In genomic region chr13:72208112-72208645, GRCh38 we compare ENCODE assay signal across 16 cellular contexts.
"Had no signal": no experiment of that assay in that cellular context is flagged by ENCODE, and none has a peak within 500 bp of the region (broad histone marks: within the 10 kb centered on the region; RNA-seq: fewer than 3 reads in every experiment).

No MANE protein-coding gene starts in this region.

- H3K27ac ChIP-seq: lower lobe of right lung, neural progenitor cell, ovary, spleen, stomach, thoracic aorta had no signal

- H3K36me3 ChIP-seq: lower lobe of right lung, neural progenitor cell, ovary, spleen, stomach, thoracic aorta had no signal

- H3K27me3 ChIP-seq: neural progenitor cell, ovary, spleen, stomach had no signal

- H3K9me3 ChIP-seq: lower lobe of right lung, ovary, spleen, stomach, thoracic aorta had no signal

- H3K9ac ChIP-seq: neural progenitor cell had no signal

- H3K4me2 ChIP-seq: neural progenitor cell had no signal

- ATAC-seq: lower lobe of right lung, sciatic nerve had no signal

- H2AFZ ChIP-seq: neural progenitor cell had no signal

- DNase-seq: activated CD4-positive, alpha-beta memory T cell treated with anti-CD3 and anti-CD28 coated beads for 36 hours; activated effector memory CD4-positive, alpha-beta T cell treated with Interleukin-2 at 50 U/mL for 16 hours; activated naive CD4-positive, alpha-beta T cell treated with anti-CD3 and anti-CD28 coated beads, Interleukin-2, amount 50 U/mL, for 16 hours; activated T-cell treated with anti-CD3 and anti-CD28 coated beads, Interleukin-2, amount 50 U/mL, for 24 hours; effector memory CD4-positive, alpha-beta T cell; foreskin melanocyte; lower lobe of right lung; midbrain; naive B cell; ovary; spleen; stomach; T1000 had no signal

- H3K4me1 ChIP-seq: lower lobe of right lung, neural progenitor cell, spleen, stomach had no signal

- H3K4me3 ChIP-seq: lower lobe of right lung, neural progenitor cell, ovary, spleen, stomach, thoracic aorta had no signal
